In the genomic region with DNA sequence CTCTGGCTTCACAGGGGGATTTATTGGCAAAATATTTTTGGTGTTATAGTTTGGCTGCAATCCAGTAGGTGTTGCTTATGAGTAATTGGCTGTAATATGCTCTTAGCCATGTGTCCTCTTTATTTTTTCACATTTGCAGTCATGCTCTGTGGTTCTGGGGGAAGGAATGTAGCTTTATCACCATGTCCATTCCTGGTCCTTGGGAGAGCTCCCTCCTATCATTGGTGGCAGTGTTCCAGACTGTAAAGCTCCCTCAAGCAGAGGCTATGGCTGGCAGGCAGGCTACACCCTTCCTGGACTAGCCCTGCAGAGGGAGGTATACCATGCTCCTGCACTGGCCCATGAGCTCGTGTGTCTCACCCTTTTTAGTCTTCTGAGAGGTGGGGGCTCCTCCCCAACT, we compare ENCODE assay signal across 1 cellular context.
TF ChIP-seq lines count a peak whose summit lies in the region.

No MANE protein-coding gene starts in this region.

TF ChIP-seq in HCT116, 20 proteins besides CTCF, POLR2A, EP300 and RAD21:
- no peak for TF ChIP-seq TCF7L2 (IDR thresholded peaks at IDR 0.05; ENCODE audit: borderline replicate concordance, extremely low read depth, insufficient read depth, insufficient read length)
- TF ChIP-seq ZNF274 (IDR thresholded peaks at IDR 0.05; ENCODE audit: low read depth, low read length): no peak
